ENCODE assay signal across 8 cellular contexts in genomic region chr7:1426474-1426873, GRCh38. TPM values are rescaled to one million over a fixed set of nuclear protein-coding genes. Genes with fewer than 3 reads are reported as not detected.
"Had no signal": no experiment of that assay in that cellular context is flagged by ENCODE, and none has a peak within 500 bp of the region (broad histone marks: within the 10 kb centered on the region; RNA-seq: fewer than 3 reads in every experiment).

No MANE protein-coding gene starts in this region.

- H3K9ac ChIP-seq: GM23248 had no signal

- DNase-seq: GM23248, GOT3, H7, HFFc6 had no signal

- H3K27ac ChIP-seq: GM23248, HL-60 had no signal

- H3K36me3 ChIP-seq: HAP-1 had no signal

- H3K27ac Mint-ChIP-seq: HFFc6, IgD-negative memory B cell had no signal

- FAIRE-seq: HepG2 had no signal

- H3K9me3 ChIP-seq: HAP-1 had no signal

- H3K4me1 Mint-ChIP-seq: IgD-negative memory B cell had no signal

- H3K4me3 ChIP-seq: GM23248, HAP-1 had no signal

- H3K9me3 Mint-ChIP-seq: HFFc6 had no signal

- H3K4me3 Mint-ChIP-seq: HFFc6 had no signal

- H3K4me1 ChIP-seq: HAP-1 had no signal

- H3K36me3 Mint-ChIP-seq: IgD-negative memory B cell had no signal

RNA-seq across cellular contexts. Expression of gene MICALL2, which starts 32.8 kb away (rescaled TPM):
- polyA plus RNA-seq: IgD-negative memory B cell had no signal
